In genomic region chr3:153853163-153853562, GRCh38 we compare ENCODE assay signal across 23 cellular contexts.
"Had no signal": no experiment of that assay in that cellular context is flagged by ENCODE, and none has a peak within 500 bp of the region (broad histone marks: within the 10 kb centered on the region; RNA-seq: fewer than 3 reads in every experiment).

No MANE protein-coding gene starts in this region.

- H3K27ac ChIP-seq: epithelial cell of prostate, gastrocnemius medialis, lower lobe of right lung, neutrophil, pancreas, right lobe of liver, suprapubic skin, transverse colon, vagina had no signal

- H3K4me1 ChIP-seq: gastrocnemius medialis, lower lobe of right lung, pancreas, right lobe of liver, suprapubic skin, transverse colon, vagina had no signal

- H3K36me3 ChIP-seq: gastrocnemius medialis, lower lobe of right lung, neutrophil, pancreas, right lobe of liver, suprapubic skin, transverse colon, vagina had no signal

- H3K9me3 ChIP-seq: gastrocnemius medialis, lower lobe of right lung, neutrophil, pancreas, right lobe of liver, suprapubic skin, transverse colon, vagina had no signal

- H3K27me3 ChIP-seq: gastrocnemius medialis, neutrophil, pancreas, right lobe of liver, suprapubic skin, transverse colon, vagina had no signal

- ATAC-seq: esophagus mucosa; gastrocnemius medialis; left ventricle myocardium superior; lower lobe of right lung; natural killer cell; pancreas; right lobe of liver; stimulated activated naive CD8-positive, alpha-beta T cell treated with anti-CD3 and anti-CD28 coated beads, Interleukin-15, amount 100 ng/mL, for 72 hours had no signal

- DNase-seq: effector CD8-positive, alpha-beta T cell; endodermal cell; foreskin fibroblast; gastrocnemius medialis; head of caudate nucleus; left ventricle myocardium superior; lower lobe of right lung; natural killer cell; pancreas; right lobe of liver; stimulated activated CD4-positive, alpha-beta T cell treated with anti-CD3 and anti-CD28 coated beads, Interleukin-12 subunit alpha, Interleukin-12 subunit beta, amount 100 ng/mL, for 4 hours; stimulated activated CD4-positive, alpha-beta T cell treated with anti-CD3 and anti-CD28 coated beads, Interleukin-1b, Interleukin-23, amount 100 ng/mL, for 48 hours; stimulated activated CD4-positive, alpha-beta T cell treated with anti-CD3 and anti-CD28 coated beads, Interleukin-4, amount 100 ng/mL, for 1 hour; stimulated activated CD8-positive, alpha-beta memory T cell treated with anti-CD3 and anti-CD28 coated beads, Interleukin-4, amount 100 ng/mL, for 48 hours; stimulated activated naive CD4-positive, alpha-beta T cell; stimulated activated naive CD8-positive, alpha-beta T cell treated with anti-CD3 and anti-CD28 coated beads, Interleukin-15, amount 100 ng/mL, for 72 hours; transverse colon had no signal

- H3K4me3 ChIP-seq: gastrocnemius medialis, lower lobe of right lung, pancreas, right lobe of liver, smooth muscle cell, suprapubic skin, transverse colon, vagina had no signal
